In the genomic region with DNA sequence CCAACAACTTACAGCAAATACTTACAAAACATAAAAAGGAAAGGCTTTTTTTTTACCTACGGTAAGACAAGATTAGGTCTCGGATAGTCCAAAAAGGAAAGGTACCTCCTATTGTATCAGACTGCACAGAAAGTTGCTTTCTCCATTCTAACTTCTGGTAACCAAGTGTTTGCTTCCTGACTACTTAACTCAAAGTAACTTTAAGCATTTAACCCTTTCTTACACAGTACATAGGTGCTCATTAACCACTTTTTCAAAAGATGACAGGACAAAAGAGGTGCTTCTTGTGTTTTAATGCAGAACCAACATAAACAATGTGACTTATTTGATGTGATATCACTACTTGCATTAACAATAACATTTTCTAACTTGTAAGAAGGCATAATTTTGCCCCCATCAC, we compare ENCODE assay signal across 31 cellular contexts.
"Had no signal": no experiment of that assay in that cellular context is flagged by ENCODE, and none has a peak within 500 bp of the region (broad histone marks: within the 10 kb centered on the region; RNA-seq: fewer than 3 reads in every experiment).

No MANE protein-coding gene starts in this region.

- ATAC-seq: activated CD4-positive, alpha-beta T cell treated with anti-CD3 and anti-CD28 coated beads for 36 hours; activated CD8-positive, alpha-beta memory T cell treated with anti-CD3 and anti-CD28 coated beads, Interleukin-2, amount 10 ng/mL, durations not matched to agents 7 days and 5 days; activated CD8-positive, alpha-beta T cell treated with anti-CD3 and anti-CD28 coated beads, Interleukin-2, amount 10 ng/mL, durations not matched to agents 7 days and 5 days; activated naive CD8-positive, alpha-beta T cell treated with anti-CD3 and anti-CD28 coated beads, Interleukin-2, amount 50 U/mL, for 24 hours; activated T-cell treated with anti-CD3 and anti-CD28 coated beads, Interleukin-2, amount 50 U/mL, for 4 hours; activated T-helper 17 cell treated with anti-CD3 and anti-CD28 coated beads, Interleukin-2, amount 50 U/mL, for 72 hours; body of pancreas; effector memory CD8-positive, alpha-beta T cell; foreskin keratinocyte; gastrocnemius medialis; T-helper 17 cell had no signal

- H3K4me1 ChIP-seq: adrenal gland, body of pancreas, foreskin keratinocyte had no signal

- H3K9me3 ChIP-seq: adrenal gland, body of pancreas, esophagus muscularis mucosa, gastrocnemius medialis had no signal

- FAIRE-seq: colon had no signal

- DNase-seq: activated CD4-positive, alpha-beta memory T cell treated with anti-CD3 and anti-CD28 coated beads for 36 hours; activated CD4-positive, alpha-beta T cell treated with anti-CD3 and anti-CD28 coated beads for 36 hours; activated CD4-positive, alpha-beta T cell treated with anti-CD3 and anti-CD28 coated beads, Interleukin-2, amount 10 ng/mL, durations not matched to agents 24 days and 14 days; activated CD4-positive, CD25-positive, alpha-beta regulatory T cell; activated CD4-positive, CD25-positive, alpha-beta regulatory T cell treated with anti-CD3 and anti-CD28 coated beads, Interleukin-2, amount 50 U/mL, for 72 hours; activated CD8-positive, alpha-beta memory T cell treated with anti-CD3 and anti-CD28 coated beads, Interleukin-2, amount 10 ng/mL, durations not matched to agents 7 days and 5 days; activated CD8-positive, alpha-beta T cell treated with anti-CD3 and anti-CD28 coated beads, Interleukin-2, amount 10 ng/mL, durations not matched to agents 7 days and 5 days; activated effector memory CD4-positive, alpha-beta T cell treated with anti-CD3 and anti-CD28 coated beads, Interleukin-2, amount 50 U/mL, for 16 hours; activated naive CD4-positive, alpha-beta T cell treated with anti-CD3 and anti-CD28 coated beads for 36 hours; activated naive CD8-positive, alpha-beta T cell treated with anti-CD3 and anti-CD28 coated beads for 36 hours; activated naive CD8-positive, alpha-beta T cell treated with anti-CD3 and anti-CD28 coated beads, Interleukin-2, amount 50 U/mL, for 24 hours; activated T-cell treated with anti-CD3 and anti-CD28 coated beads, Interleukin-2, amount 50 U/mL, for 4 hours; adrenal gland; amygdala; aorta; body of pancreas; caudate nucleus; cortex of kidney; dermis blood vessel endothelial cell; effector CD4-positive, alpha-beta T cell; effector memory CD8-positive, alpha-beta T cell; erythroblast; foreskin keratinocyte; gastrocnemius medialis; T-helper 1 cell; T-helper 17 cell; T1000; WERI-Rb-1 had no signal

- H3K27ac ChIP-seq: adrenal gland, body of pancreas, esophagus muscularis mucosa, foreskin keratinocyte, gastrocnemius medialis, WERI-Rb-1 had no signal

- H3K4me3 ChIP-seq: adrenal gland, body of pancreas, esophagus muscularis mucosa, gastrocnemius medialis had no signal

- H3K27me3 ChIP-seq: adrenal gland, body of pancreas, esophagus muscularis mucosa, foreskin keratinocyte, gastrocnemius medialis had no signal
